In genomic region chr6:13678255-13678983, GRCh38 we compare ENCODE assay signal across 1 cellular context.
TF ChIP-seq lines count a peak whose summit lies in the region.

No MANE protein-coding gene starts in this region.

TF ChIP-seq in HEK293, 187 proteins besides CTCF, POLR2A, EP300 and RAD21 (continued from another document):
- TF ChIP-seq, protein P1, sequence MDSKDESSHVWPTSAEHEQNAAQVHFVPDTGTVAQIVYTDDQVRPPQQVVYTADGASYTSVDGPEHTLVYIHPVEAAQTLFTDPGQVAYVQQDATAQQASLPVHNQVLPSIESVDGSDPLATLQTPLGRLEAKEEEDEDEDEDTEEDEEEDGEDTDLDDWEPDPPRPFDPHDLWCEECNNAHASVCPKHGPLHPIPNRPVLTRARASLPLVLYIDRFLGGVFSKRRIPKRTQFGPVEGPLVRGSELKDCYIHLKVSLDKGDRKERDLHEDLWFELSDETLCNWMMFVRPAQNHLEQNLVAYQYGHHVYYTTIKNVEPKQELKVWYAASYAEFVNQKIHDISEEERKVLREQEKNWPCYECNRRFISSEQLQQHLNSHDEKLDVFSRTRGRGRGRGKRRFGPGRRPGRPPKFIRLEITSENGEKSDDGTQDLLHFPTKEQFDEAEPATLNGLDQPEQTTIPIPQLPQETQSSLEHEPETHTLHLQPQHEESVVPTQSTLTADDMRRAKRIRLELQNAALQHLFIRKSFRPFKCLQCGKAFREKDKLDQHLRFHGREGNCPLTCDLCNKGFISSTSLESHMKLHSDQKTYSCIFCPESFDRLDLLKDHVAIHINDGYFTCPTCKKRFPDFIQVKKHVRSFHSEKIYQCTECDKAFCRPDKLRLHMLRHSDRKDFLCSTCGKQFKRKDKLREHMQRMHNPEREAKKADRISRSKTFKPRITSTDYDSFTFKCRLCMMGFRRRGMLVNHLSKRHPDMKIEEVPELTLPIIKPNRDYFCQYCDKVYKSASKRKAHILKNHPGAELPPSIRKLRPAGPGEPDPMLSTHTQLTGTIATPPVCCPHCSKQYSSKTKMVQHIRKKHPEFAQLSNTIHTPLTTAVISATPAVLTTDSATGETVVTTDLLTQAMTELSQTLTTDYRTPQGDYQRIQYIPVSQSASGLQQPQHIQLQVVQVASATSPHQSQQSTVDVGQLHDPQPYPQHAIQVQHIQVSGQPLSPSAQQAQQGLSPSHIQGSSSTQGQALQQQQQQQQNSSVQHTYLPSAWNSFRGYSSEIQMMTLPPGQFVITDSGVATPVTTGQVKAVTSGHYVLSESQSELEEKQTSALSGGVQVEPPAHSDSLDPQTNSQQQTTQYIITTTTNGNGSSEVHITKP (tag by site-specific recombination; IDR thresholded peaks at IDR 0.05) = peak; percentile 76
